In the genomic region with DNA sequence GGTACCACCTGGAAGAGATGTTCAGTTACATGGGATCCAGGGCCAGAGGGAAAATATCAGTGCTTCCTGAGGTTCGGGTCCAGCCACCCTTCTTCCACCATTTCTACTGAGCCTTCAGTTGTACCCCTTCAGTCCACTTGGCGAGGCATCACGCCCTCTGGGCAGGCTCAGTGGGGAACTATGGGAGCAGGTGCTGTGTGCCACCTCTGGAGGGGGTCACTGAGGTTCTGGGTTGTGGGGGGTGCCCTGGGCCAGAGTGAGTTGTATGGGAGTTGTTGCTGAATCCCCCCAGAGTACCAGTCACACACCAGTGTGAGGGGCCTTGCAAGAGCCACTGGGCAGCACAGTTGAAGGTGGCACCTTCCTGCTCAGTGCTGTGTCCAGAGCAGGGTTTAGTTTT, we compare ENCODE assay signal across 14 cellular contexts. TPM values are rescaled to one million over a fixed set of nuclear protein-coding genes. Genes with fewer than 3 reads are reported as not detected.
DNase-seq lines count a peak whose midpoint lies in the region; ATAC-seq, FAIRE-seq and TF ChIP-seq lines count a peak whose summit lies in the region.
"Had no signal": no experiment of that assay in that cellular context is flagged by ENCODE, and none has a peak within 500 bp of the region (broad histone marks: within the 10 kb centered on the region; RNA-seq: fewer than 3 reads in every experiment).

No MANE protein-coding gene starts in this region.

- no peaks in the 10 kb centered on the region for H3K9me3 Mint-ChIP-seq in T-helper 1 cell treated with Interleukin-12 subunit alpha and Interleukin-12 subunit beta and Interleukin-4 antibody, amounts not matched to agents 30 μg/mL and 1 μg/mL, for 36 hours
- no peaks in the 10 kb centered on the region for H3K9me3 Mint-ChIP-seq in nephron
- H3K9me3 Mint-ChIP-seq: mesothelial cell of epicardium had no signal

- peaks cover 25% of the 10 kb centered on the region for H3K36me3 Mint-ChIP-seq in T-helper 1 cell treated with Interleukin-12 subunit alpha and Interleukin-12 subunit beta and Interleukin-4 antibody, amounts not matched to agents 30 μg/mL and 1 μg/mL, for 36 hours (ENCODE audit: low read depth)
- H3K36me3 Mint-ChIP-seq in T-helper 17 cell (ENCODE audit: low read depth) (no peaks in the 10 kb centered on the region), nephron (ENCODE audit: low read depth) (peaks cover 4% of the 10 kb centered on the region)

- H3K4me3 ChIP-seq in GM12875 (ENCODE audit: low read depth, low read length) (no peak overlapping the region), right atrium auricular region (no peak overlapping the region)
- H3K4me3 ChIP-seq: thoracic aorta had no signal

- H3K4me1 Mint-ChIP-seq in T-helper 1 cell treated with Interleukin-12 subunit alpha and Interleukin-12 subunit beta and Interleukin-4 antibody, amounts not matched to agents 30 μg/mL and 1 μg/mL, for 36 hours (ENCODE audit: low read depth): peaks cover 34% of the 10 kb centered on the region
- H3K4me1 Mint-ChIP-seq in T-helper 17 cell (peaks cover 29% of the 10 kb centered on the region), nephron (peaks cover 60% of the 10 kb centered on the region)

- no peak overlapping the region for H3K4me3 Mint-ChIP-seq in T-helper 1 cell treated with Interleukin-12 subunit alpha and Interleukin-12 subunit beta and Interleukin-4 antibody, amounts not matched to agents 30 μg/mL and 1 μg/mL, for 36 hours
- no peak overlapping the region for H3K4me3 Mint-ChIP-seq in T-helper 17 cell
- H3K4me3 Mint-ChIP-seq in nephron: no peak overlapping the region
- H3K4me3 Mint-ChIP-seq: mesothelial cell of epicardium had no signal

- TF ChIP-seq CTCF in GM12875 (IDR thresholded peaks at IDR 0.05; ENCODE audit: borderline replicate concordance, insufficient read depth, low read depth, low read length) (0 out of 2 replicates have a peak, but pooled peaks have one; percentile 10), nephron (IDR thresholded peaks at IDR 0.05; ENCODE audit: unreplicated experiment in 3 of 3) (no peak), right atrium auricular region (IDR thresholded peaks at IDR 0.05) (no peak), D721Med (IDR thresholded peaks at IDR 0.05; ENCODE audit: insufficient read depth, missing control alignments) (no peak)

- H3K27ac Mint-ChIP-seq in T-helper 1 cell treated with Interleukin-12 subunit alpha and Interleukin-12 subunit beta and Interleukin-4 antibody, amounts not matched to agents 30 μg/mL and 1 μg/mL, for 36 hours: peak overlapping the region; percentile 62
- H3K27ac Mint-ChIP-seq in T-helper 17 cell (peak overlapping the region; percentile 91), nephron (peak overlapping the region; percentile 15 to 99 (median 59))

- H3K27ac ChIP-seq in right atrium auricular region: no peak overlapping the region
- H3K27ac ChIP-seq: thoracic aorta had no signal

- peaks cover 0 to 48% of the 10 kb centered on the region in 2 donors for H3K4me1 ChIP-seq in right atrium auricular region

- no peaks in the 10 kb centered on the region for H3K27me3 ChIP-seq in right atrium auricular region

- ATAC-seq in T-helper 17 cell: no peak
- ATAC-seq in HG02870 (IDR thresholded peaks at IDR 0.05; ENCODE audit: unreplicated experiment): no peak

- FAIRE-seq in D721Med (lab: Jason Lieb, UNC): no peak

- DNase-seq in T-helper 1 cell (no peak), T-helper 17 cell (peak in 1 of 3 donors; percentile 14), right atrium auricular region (ENCODE audit: low spot score) (no peak), D721Med (ENCODE audit: insufficient read length, low spot score) (no peak)
- DNase-seq: NCI-H1105 treated with DMSO at 0.1 percent for 48 hours, NCI-H524, retina, Right ventricle myocardium superior had no signal

- H3K27me3 Mint-ChIP-seq in T-helper 1 cell treated with Interleukin-12 subunit alpha and Interleukin-12 subunit beta and Interleukin-4 antibody, amounts not matched to agents 30 μg/mL and 1 μg/mL, for 36 hours (ENCODE audit: low read depth): no peaks in the 10 kb centered on the region
- H3K27me3 Mint-ChIP-seq in T-helper 17 cell (no peaks in the 10 kb centered on the region), nephron (ENCODE audit: low read depth) (no peaks in the 10 kb centered on the region)

- H3K9me3 ChIP-seq in T-helper 17 cell (ENCODE audit: control insufficient read depth, low read length, poor library complexity, severe bottlenecking) (no peaks in the 10 kb centered on the region), right atrium auricular region (no peaks in the 10 kb centered on the region)
- H3K9me3 ChIP-seq: thoracic aorta had no signal

- no peaks in the 10 kb centered on the region for H3K36me3 ChIP-seq in right atrium auricular region
- H3K36me3 ChIP-seq: thoracic aorta had no signal

RNA-seq across cellular contexts. Expression of a gene that starts 2.7 kb away (rescaled TPM):
- total RNA-seq in T-helper 17 cell (100 to 1,000 TPM; 102 to 106 TPM), right atrium auricular region (10 to 100 TPM; 45.6 to 61.4 TPM)

RNA-seq across cellular contexts. Expression of a gene that starts 29.7 kb away (rescaled TPM):
- total RNA-seq in T-helper 17 cell (10 to 100 TPM; 13.7 to 14.2 TPM), right atrium auricular region (1 to 10 TPM; 4.0 to 6.4 TPM)
